In genomic region chr3:53142986-53143385, GRCh38 we compare ENCODE assay signal across 1 cellular context.
TF ChIP-seq lines count a peak whose summit lies in the region.

No MANE protein-coding gene starts in this region.

TF ChIP-seq in GM12878, 131 proteins besides CTCF, POLR2A, EP300 and RAD21:
- no peak for TF ChIP-seq ELK1 (IDR thresholded peaks at IDR 0.05; ENCODE audit: low read depth, low read length)
- no peak for TF ChIP-seq FOXK2 (IDR thresholded peaks at IDR 0.05)
- TF ChIP-seq NRF1 (conservative IDR thresholded peaks at IDR 0.05; ENCODE audit: low read depth, low read length), result no peak
- peak; percentile 64 for TF ChIP-seq EED (IDR thresholded peaks at IDR 0.05; ENCODE audit: low read depth)
- no peak for TF ChIP-seq PAX8 (IDR thresholded peaks at IDR 0.05)
- TF ChIP-seq HDAC6 (IDR thresholded peaks at IDR 0.05; ENCODE audit: unreplicated experiment), result no peak
- TF ChIP-seq MLLT1 (IDR thresholded peaks at IDR 0.05), result 0 out of 2 replicates have a peak, but pooled peaks have one; percentile 30
- peak; percentile 35 for TF ChIP-seq RUNX3 (IDR thresholded peaks at IDR 0.05; ENCODE audit: low read length)
- no peak for TF ChIP-seq ZBTB33 (IDR thresholded peaks at IDR 0.05)
- no peak for TF ChIP-seq ZNF384 (IDR thresholded peaks at IDR 0.05; ENCODE audit: borderline replicate concordance, low read depth, low read length)
- no peak for TF ChIP-seq SIN3A (IDR thresholded peaks at IDR 0.05; ENCODE audit: low read depth, low read length)
- TF ChIP-seq GATAD2B (conservative IDR thresholded peaks at IDR 0.05; ENCODE audit: low read depth), result peak; percentile 60
- TF ChIP-seq PRDM15 (CRISPR knock-in tag; IDR thresholded peaks at IDR 0.05), result no peak
- peak; percentile 70; the same call in 1 of the 2 replicates for TF ChIP-seq RELB (IDR thresholded peaks at IDR 0.05; ENCODE audit: low read depth)
- TF ChIP-seq BHLHE40 (IDR thresholded peaks at IDR 0.05; ENCODE audit: borderline replicate concordance in 1 of 2, low read depth in 2 of 2, low read length in 1 of 2), result peak in 1 of 2 experiments; percentile 33; a peak in 1 of 4 replicates
- peak; percentile 48; the same call in 1 of the 2 replicates for TF ChIP-seq ZNF687 (IDR thresholded peaks at IDR 0.05)
- peak; percentile 88 for TF ChIP-seq IKZF1 (conservative IDR thresholded peaks at IDR 0.05)
- TF ChIP-seq IKZF2 (IDR thresholded peaks at IDR 0.05), result peak; percentile 77 to 80; a peak in 2 of 4 replicates
- TF ChIP-seq DPF2 (IDR thresholded peaks at IDR 0.05), result peak; percentile 29; the same call in 1 of the 2 replicates
TF ChIP-seq in GM12878: peak in this region for 10.
